ENCODE assay signal across 14 cellular contexts in genomic region chr1:179087665-179088064, GRCh38. TPM values are rescaled to one million over a fixed set of nuclear protein-coding genes. Genes with fewer than 3 reads are reported as not detected.
DNase-seq lines count a peak whose midpoint lies in the region; ATAC-seq and TF ChIP-seq lines count a peak whose summit lies in the region.
"Had no signal": no experiment of that assay in that cellular context is flagged by ENCODE, and none has a peak within 500 bp of the region (broad histone marks: within the 10 kb centered on the region; RNA-seq: fewer than 3 reads in every experiment).

No MANE protein-coding gene starts in this region.

- H4K5ac ChIP-seq in mesendoderm (ENCODE audit: low read length), result no peak overlapping the region

- H3K9me3 Mint-ChIP-seq in CD14-positive monocyte, result no peaks in the 10 kb centered on the region
- H3K9me3 Mint-ChIP-seq in dendritic cell treated with granulocyte-macrophage colony-stimulating factor and Interleukin-4, amounts not matched to agents 40 ng/mL and 50 ng/mL, for 4 days, result no peaks in the 10 kb centered on the region
- H3K9me3 Mint-ChIP-seq in natural killer cell treated with Interleukin-12 subunit alpha and Interleukin-12 subunit beta and Interleukin-15 and Interleukin-18, amount 100 ng/mL, for 72 hours, result no peaks in the 10 kb centered on the region

- H3K36me3 Mint-ChIP-seq in CD14-positive monocyte, result peaks cover 35 to 75% of the 10 kb centered on the region in 2 donors
- H3K36me3 Mint-ChIP-seq in dendritic cell treated with granulocyte-macrophage colony-stimulating factor and Interleukin-4, amounts not matched to agents 40 ng/mL and 50 ng/mL, for 4 days (ENCODE audit: low read depth), result peaks cover 93% of the 10 kb centered on the region
- H3K36me3 Mint-ChIP-seq in natural killer cell treated with Interleukin-12 subunit alpha and Interleukin-12 subunit beta and Interleukin-15 and Interleukin-18, amount 100 ng/mL, for 72 hours, result no peaks in the 10 kb centered on the region

- H2AFZ ChIP-seq in Karpas-422 (ENCODE audit: low read length), result no peak overlapping the region

- H3K56ac ChIP-seq in mesendoderm (ENCODE audit: low read length), result peak overlapping the region; percentile 78

- no peak for TF ChIP-seq CTCF in CD14-positive monocyte (IDR thresholded peaks at IDR 0.05)

- H2BK15ac ChIP-seq in mesendoderm (replicated peaks; ENCODE audit: low read depth), result no peak overlapping the region

- DNase-seq in CD14-positive monocyte (ENCODE audit: low spot score) (no peak), Karpas-422 (peak; percentile 89), mesendoderm (peak; percentile 81), NAMALWA (ENCODE audit: low spot score) (no peak), medulla oblongata (ENCODE audit: extremely low spot score) (no peak)
- no peak for DNase-seq in natural killer cell treated with Interleukin-12 subunit alpha and Interleukin-12 subunit beta and Interleukin-15 and Interleukin-18, amount 100 ng/mL, for 72 hours (ENCODE audit: low spot score)
- no peak for DNase-seq in activated CD4-positive, alpha-beta T cell treated with anti-CD3 and anti-CD28 coated beads, Interleukin-2, amount 50 U/mL, for 1 hour
- DNase-seq: effector memory CD4-positive, alpha-beta T cell; GOT3; heart right ventricle; NCI-H2029 had no signal

- no peak overlapping the region for H4K8ac ChIP-seq in mesendoderm (ENCODE audit: low read depth, low read length)

- no peaks in the 10 kb centered on the region for H3K9me3 ChIP-seq in Karpas-422 (ENCODE audit: low read length)
- H3K9me3 ChIP-seq: heart right ventricle, upper lobe of left lung had no signal

- H3K27ac Mint-ChIP-seq in CD14-positive monocyte, result peak overlapping the region in 5 of 7 donors; percentile 36 to 97 (median 89)
- H3K27ac Mint-ChIP-seq in dendritic cell treated with granulocyte-macrophage colony-stimulating factor and Interleukin-4, amounts not matched to agents 40 ng/mL and 50 ng/mL, for 4 days, result peak overlapping the region; percentile 73
- H3K27ac Mint-ChIP-seq in natural killer cell treated with Interleukin-12 subunit alpha and Interleukin-12 subunit beta and Interleukin-15 and Interleukin-18, amount 100 ng/mL, for 72 hours, result no peak overlapping the region

- peak overlapping the region; percentile 57 for H3K4me3 ChIP-seq in Karpas-422 (ENCODE audit: low read length)
- no peak overlapping the region for H3K4me3 ChIP-seq in mesendoderm (ENCODE audit: low read length)
- H3K4me3 ChIP-seq: heart right ventricle, upper lobe of left lung had no signal

- H3K36me3 ChIP-seq in Karpas-422 (ENCODE audit: insufficient read depth, low read length), result peaks cover 49% of the 10 kb centered on the region
- H3K36me3 ChIP-seq in mesendoderm (ENCODE audit: control insufficient read depth, insufficient read depth, low read length), result peaks cover 4% of the 10 kb centered on the region

- H3K79me2 ChIP-seq in Karpas-422 (ENCODE audit: low read length), result peaks cover 66% of the 10 kb centered on the region
- no peaks in the 10 kb centered on the region for H3K79me2 ChIP-seq in mesendoderm (ENCODE audit: control insufficient read depth, insufficient read depth, low read length)

- H3K9me2 ChIP-seq in Karpas-422 (replicated peaks; ENCODE audit: insufficient read depth, low read length), result no peaks in the 10 kb centered on the region

- peaks cover 0 to 1% (median 1%) of the 10 kb centered on the region in 3 donors for H3K27me3 Mint-ChIP-seq in CD14-positive monocyte (ENCODE audit: low read depth in 3 of 3)
- H3K27me3 Mint-ChIP-seq in dendritic cell treated with granulocyte-macrophage colony-stimulating factor and Interleukin-4, amounts not matched to agents 40 ng/mL and 50 ng/mL, for 4 days, result no peaks in the 10 kb centered on the region
- H3K27me3 Mint-ChIP-seq in natural killer cell treated with Interleukin-12 subunit alpha and Interleukin-12 subunit beta and Interleukin-15 and Interleukin-18, amount 100 ng/mL, for 72 hours, result no peaks in the 10 kb centered on the region

- no peak overlapping the region for H2BK5ac ChIP-seq in mesendoderm (ENCODE audit: low read length)

- H2BK120ac ChIP-seq in mesendoderm (ENCODE audit: low read depth, low read length), result no peak overlapping the region

- H3K4me1 ChIP-seq in Karpas-422 (ENCODE audit: low read length) (peaks cover 85% of the 10 kb centered on the region), mesendoderm (ENCODE audit: control insufficient read depth, low read depth, low read length) (peaks cover 7% of the 10 kb centered on the region)

- H3K27me3 ChIP-seq in Karpas-422 (ENCODE audit: low read length), result no peaks in the 10 kb centered on the region
- H3K27me3 ChIP-seq in mesendoderm (ENCODE audit: insufficient read depth, low read length, poor library complexity), result no peaks in the 10 kb centered on the region
- H3K27me3 ChIP-seq: heart right ventricle, upper lobe of left lung had no signal

- H3K4me1 Mint-ChIP-seq in CD14-positive monocyte, result peaks cover 51% of the 10 kb centered on the region
- H3K4me1 Mint-ChIP-seq in dendritic cell treated with granulocyte-macrophage colony-stimulating factor and Interleukin-4, amounts not matched to agents 40 ng/mL and 50 ng/mL, for 4 days (ENCODE audit: low read depth), result peaks cover 83% of the 10 kb centered on the region
- peaks cover 7 to 10% of the 10 kb centered on the region in 2 donors for H3K4me1 Mint-ChIP-seq in natural killer cell treated with Interleukin-12 subunit alpha and Interleukin-12 subunit beta and Interleukin-15 and Interleukin-18, amount 100 ng/mL, for 72 hours (ENCODE audit: low read depth in 2 of 2)

- no peak overlapping the region for H3K23ac ChIP-seq in mesendoderm (ENCODE audit: low read length)

- no CpG with 5 or more reads among the region's 11 CpGs for WGBS in mesendoderm (ENCODE audit: extremely low coverage, insufficient coverage, low lambda C conversion rate)

- H3K79me1 ChIP-seq in mesendoderm (ENCODE audit: low read length), result peaks cover 8% of the 10 kb centered on the region

- H3K18ac ChIP-seq in mesendoderm (ENCODE audit: low read length), result no peak overlapping the region

- intact Hi-C loops in CD14-positive monocyte (cut with micrococcal nuclease), result no loop called here
- intact Hi-C loops in dendritic cell treated with granulocyte-macrophage colony-stimulating factor and Interleukin-4, amounts not matched to agents 40 ng/mL and 50 ng/mL, for 4 days (cut with micrococcal nuclease), result no loop called here

- H2AK5ac ChIP-seq in mesendoderm (ENCODE audit: low read length), result no peak overlapping the region

- H3K9ac ChIP-seq in Karpas-422 (ENCODE audit: low read length), result peak overlapping the region; percentile 54
- peak overlapping the region; percentile 53 for H3K9ac ChIP-seq in mesendoderm (ENCODE audit: low read length)

- H3K27ac ChIP-seq in Karpas-422 (ENCODE audit: low read length), result peak overlapping the region; percentile 88
- peak overlapping the region; percentile 53 for H3K27ac ChIP-seq in mesendoderm (ENCODE audit: low read depth, low read length)
- H3K27ac ChIP-seq: C4-2B, upper lobe of left lung had no signal

- ATAC-seq in natural killer cell treated with Interleukin-12 subunit alpha and Interleukin-12 subunit beta and Interleukin-15 and Interleukin-18, amount 100 ng/mL, for 72 hours, result no peak
- ATAC-seq: heart right ventricle had no signal

- no peak overlapping the region for H3K4me3 Mint-ChIP-seq in CD14-positive monocyte
- peak overlapping the region; percentile 50 for H3K4me3 Mint-ChIP-seq in dendritic cell treated with granulocyte-macrophage colony-stimulating factor and Interleukin-4, amounts not matched to agents 40 ng/mL and 50 ng/mL, for 4 days
- no peak overlapping the region for H3K4me3 Mint-ChIP-seq in natural killer cell treated with Interleukin-12 subunit alpha and Interleukin-12 subunit beta and Interleukin-15 and Interleukin-18, amount 100 ng/mL, for 72 hours

- H3K4me2 ChIP-seq in Karpas-422 (ENCODE audit: low read depth, low read length, poor library complexity, severe bottlenecking), result peak overlapping the region; percentile 59
- no peak overlapping the region for H3K4me2 ChIP-seq in mesendoderm (ENCODE audit: low read length)

- peaks cover 10% of the 10 kb centered on the region; the same call in 1 of the 2 replicates for H4K20me1 ChIP-seq in Karpas-422 (ENCODE audit: insufficient read depth, low read depth, low read length)

- H3K4ac ChIP-seq in mesendoderm (ENCODE audit: low read depth, low read length), result no peak overlapping the region

RNA-seq across cellular contexts. Expression of gene TOR3A, which starts 5.8 kb away (rescaled TPM):
- 10 to 100 TPM; 60.9 to 67.8 TPM for polyA plus RNA-seq in CD14-positive monocyte
- 83.1 and 130 TPM in 2 replicates for total RNA-seq in Karpas-422 (2014; rRNA removed; shearing (Covaris generic); ENCODE audit: low replicate concordance)
- 16.7 TPM for polyA plus RNA-seq in mesendoderm (2013, experiment 1 of 2)
- polyA plus RNA-seq in mesendoderm (2013, experiment 2 of 2), result 15.2 TPM
- 10 to 100 TPM; 36.4 to 63.1 TPM for total RNA-seq in natural killer cell treated with Interleukin-12 subunit alpha and Interleukin-12 subunit beta and Interleukin-15 and Interleukin-18, amount 100 ng/mL, for 72 hours

Comparison
In these comparisons a context has a peak if more than half of its experiments do, and no peak if none do; other contexts are left out.
1. DNase-seq: peak in Karpas-422 (single experiment) and mesendoderm (single experiment); none in CD14-positive monocyte (single experiment), NAMALWA (single experiment), medulla oblongata (single experiment), natural killer cell treated with Interleukin-12 subunit alpha and Interleukin-12 subunit beta and Interleukin-15 and Interleukin-18, amount 100 ng/mL, for 72 hours (single experiment) and activated CD4-positive, alpha-beta T cell treated with anti-CD3 and anti-CD28 coated beads, Interleukin-2, amount 50 U/mL, for 1 hour (single experiment).
2. H3K27ac Mint-ChIP-seq: peak in CD14-positive monocyte (5 of 7) and dendritic cell treated with granulocyte-macrophage colony-stimulating factor and Interleukin-4, amounts not matched to agents 40 ng/mL and 50 ng/mL, for 4 days (single experiment); none in natural killer cell treated with Interleukin-12 subunit alpha and Interleukin-12 subunit beta and Interleukin-15 and Interleukin-18, amount 100 ng/mL, for 72 hours (0 of 2).